Comparison of ENCODE assay signal across 9 cellular contexts in genomic region chr11:19570889-19571288, GRCh38.
"Had no signal": no experiment of that assay in that cellular context is flagged by ENCODE, and none has a peak within 500 bp of the region (broad histone marks: within the 10 kb centered on the region; RNA-seq: fewer than 3 reads in every experiment).

No MANE protein-coding gene starts in this region.

- H3K9ac ChIP-seq: GM23248 had no signal

- H3K4me3 ChIP-seq: GM23248, GM23338, HAP-1 had no signal

- H3K27ac ChIP-seq: GM23248 had no signal

- H3K9me3 ChIP-seq: HAP-1 had no signal

- H3K36me3 ChIP-seq: HAP-1 had no signal

- H3K4me1 ChIP-seq: HAP-1 had no signal

- H3K4me2 ChIP-seq: GM23338 had no signal

- DNase-seq: GM23248, GOT3, H7, H9, HCEC 1CT, HFFc6 had no signal

- ATAC-seq: GM23338, HCT116 had no signal

- H2AFZ ChIP-seq: GM23248, GM23338 had no signal
